Comparison of ENCODE assay signal across 11 cellular contexts in the genomic region with DNA sequence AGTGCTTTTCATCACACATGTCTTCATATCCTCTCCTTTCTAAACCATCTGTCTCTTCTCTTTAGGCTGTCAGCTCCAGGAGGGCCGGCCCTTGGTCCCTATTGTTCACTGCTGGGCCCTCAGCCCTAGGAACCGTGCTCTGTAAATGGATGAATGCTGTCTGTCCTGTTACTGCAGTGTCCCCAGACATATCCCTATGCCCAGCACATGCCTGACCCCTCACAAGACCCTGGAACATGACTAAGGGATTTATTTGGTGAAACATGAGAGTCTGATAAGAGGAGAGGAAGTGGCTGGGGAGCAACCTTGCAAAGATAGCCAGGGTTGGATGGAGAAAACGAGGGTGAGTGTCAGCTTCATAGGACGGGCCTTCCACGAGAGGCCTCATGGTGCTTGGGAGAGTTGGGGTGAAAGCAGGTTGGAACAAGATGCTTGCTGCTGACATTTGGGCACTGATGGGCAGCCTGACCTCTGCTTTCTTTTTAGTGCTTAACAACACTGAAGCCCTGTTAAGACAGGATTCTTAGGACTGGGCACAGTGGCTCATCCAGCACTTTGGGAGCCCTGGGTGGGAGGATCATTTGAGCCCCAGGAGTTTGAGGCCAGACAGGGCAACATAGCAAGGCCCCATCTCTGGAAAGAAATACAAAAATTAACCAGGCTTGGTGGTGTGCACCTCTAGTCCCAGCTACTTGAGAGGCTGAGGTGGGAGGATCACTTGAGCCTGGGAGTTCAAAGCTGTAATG. TPM values are rescaled to one million over a fixed set of nuclear protein-coding genes. Genes with fewer than 3 reads are reported as not detected.
DNase-seq lines count a peak whose midpoint lies in the region; ATAC-seq, FAIRE-seq and TF ChIP-seq lines count a peak whose summit lies in the region.
"Had no signal": no experiment of that assay in that cellular context is flagged by ENCODE, and none has a peak within 500 bp of the region (broad histone marks: within the 10 kb centered on the region; RNA-seq: fewer than 3 reads in every experiment).

No MANE protein-coding gene starts in this region.

- TF ChIP-seq POLR2A in sigmoid colon (IDR thresholded peaks at IDR 0.05), result no peak

- CTCF ChIA-PET in T-cell (lab: Charles Lee), result no interaction called here

- H3K4me3 ChIP-seq in H7 (ENCODE audit: insufficient read depth, low read depth, low read length) (no peak overlapping the region), fibroblast of villous mesenchyme (ENCODE audit: low read depth, low read length) (no peak overlapping the region), sigmoid colon (no peak overlapping the region), small intestine (ENCODE audit: low read depth in 1 of 2, low read length in 2 of 2) (no peak overlapping the region)

- peak overlapping the region; percentile 26 to 53 for H3K27ac Mint-ChIP-seq in T-cell

- H3K4me1 ChIP-seq in sigmoid colon, result peaks cover 0 to 64% (median 58%) of the 10 kb centered on the region in 4 donors
- no peaks in the 10 kb centered on the region for H3K4me1 ChIP-seq in small intestine (ENCODE audit: control insufficient read depth in 2 of 2, insufficient read depth in 1 of 2, low read depth in 1 of 2, low read length in 1 of 2)

- no peak for TF ChIP-seq CTCF in fibroblast of villous mesenchyme (IDR thresholded peaks at IDR 0.05; ENCODE audit: insufficient read depth, low read depth, low read length)
- TF ChIP-seq CTCF in sigmoid colon (IDR thresholded peaks at IDR 0.05), result no peak

- H3K27ac ChIP-seq in sigmoid colon, result peak overlapping the region; percentile 80 to 82 (median 81)
- no peak overlapping the region for H3K27ac ChIP-seq in small intestine (ENCODE audit: low read depth in 1 of 2, low read length in 1 of 2)

- H3K27me3 Mint-ChIP-seq in T-cell, result no peaks in the 10 kb centered on the region

- intact Hi-C loops in sigmoid colon (cut with DNase I), result no loop called here

- POLR2A ChIA-PET in T-cell (lab: Charles Lee), result interaction anchor here (0.6 kb wide), 2 partner anchors 8 to 11 kb away, joined by 5 to 8 read pairs; no protein-coding TSS in a partner anchor

- no peak for TF ChIP-seq EP300 in sigmoid colon (IDR thresholded peaks at IDR 0.05)

- no peak for FAIRE-seq in small intestine (lab: Jason Lieb, UNC)
- FAIRE-seq: GM18507 had no signal

- no peaks in the 10 kb centered on the region for H3K9me3 ChIP-seq in sigmoid colon
- no peaks in the 10 kb centered on the region for H3K9me3 ChIP-seq in small intestine (ENCODE audit: control insufficient read depth, low read depth)

- H3K36me3 Mint-ChIP-seq in T-cell, result peaks cover 27% of the 10 kb centered on the region

- peaks cover 58 to 64% (median 62%) of the 10 kb centered on the region in 3 donors for H3K4me1 Mint-ChIP-seq in T-cell

- no peaks in the 10 kb centered on the region for H3K9me3 Mint-ChIP-seq in T-cell

- no peaks in the 10 kb centered on the region for H3K27me3 ChIP-seq in H7 (ENCODE audit: control insufficient read depth, insufficient read depth, low read length)
- no peaks in the 10 kb centered on the region for H3K27me3 ChIP-seq in sigmoid colon
- H3K27me3 ChIP-seq in small intestine (ENCODE audit: control insufficient read depth in 2 of 2, insufficient read depth in 2 of 2, low read length in 2 of 2), result no peaks in the 10 kb centered on the region

- peak in 2 of 4 experiments; percentile 7 to 23 for ATAC-seq in T-cell (replicated peaks in 1 of 4)

- H3K36me3 ChIP-seq in H7 (replicated peaks; ENCODE audit: control insufficient read depth, insufficient read depth, low read length) (peaks cover 1% of the 10 kb centered on the region; the same call in 1 of the 2 replicates), sigmoid colon (no peaks in the 10 kb centered on the region), small intestine (ENCODE audit: control insufficient read depth in 2 of 2, insufficient read depth in 2 of 2, low read length in 2 of 2) (no peaks in the 10 kb centered on the region)

- no peak overlapping the region for H3K4me3 Mint-ChIP-seq in T-cell

- DNase-seq in H7 (peak; percentile 42), T-cell (no peak), fibroblast of villous mesenchyme (ENCODE audit: low read depth) (peak; percentile 67), sigmoid colon (no peak), small intestine (no peak), iPS-NIHi11 (ENCODE audit: low spot score) (no peak), islet precursor cell (no peak), SKM-1 (lab: John Stamatoyannopoulos, UW; ENCODE audit: unreplicated experiment) (no peak)
- DNase-seq: activated effector memory CD4-positive, alpha-beta T cell treated with anti-CD3 and anti-CD28 coated beads, Interleukin-2, amount 50 U/mL, for 16 hours; stimulated activated CD4-positive, alpha-beta T cell treated with anti-CD3 and anti-CD28 coated beads, Interleukin-2, amount 100 ng/mL, for 48 hours had no signal

- 65 to 85% methylated on average over 5 of the region's 5 CpGs for WGBS in sigmoid colon, 2 donors
- 67 to 91% (median 82%) methylated on average over 5 of the region's 5 CpGs for WGBS in small intestine, 3 donors

RNA-seq across cellular contexts. Expression of a gene that starts 39.0 kb away (rescaled TPM):
- 22.0 and 29.5 TPM in 2 replicates for total RNA-seq in H7 (2014; rRNA removed; shearing (Covaris generic))
- total RNA-seq in T-cell (10 to 100 TPM; 59.4 to 68.1 (median 63.0) TPM), fibroblast of villous mesenchyme (26.1 and 34.1 TPM in 2 replicates), sigmoid colon (10 to 100 TPM; 22.5 to 51.8 (median 32.5) TPM)
- polyA plus RNA-seq in sigmoid colon (10 to 100 TPM in 1 of 3 donors, 1 to 10 TPM in 2; 1.8 to 17.6 (median 1.8) TPM), small intestine (10 to 100 TPM in 1 of 3 donors, under 1 TPM in 2; 0.54 to 12.4 (median 0.89) TPM)

Comparison
In these comparisons a context has a peak if more than half of its experiments do, and no peak if none do; other contexts are left out.
1. DNase-seq: peak in H7 (single experiment) and fibroblast of villous mesenchyme (single experiment); none in T-cell (0 of 34), sigmoid colon (single experiment), small intestine (single experiment), iPS-NIHi11 (single experiment), islet precursor cell (single experiment) and SKM-1 (single experiment).
2. H3K27ac ChIP-seq: peak in sigmoid colon (4 of 4); none in small intestine (0 of 2).